Comparison of ENCODE assay signal across 20 cellular contexts in the genomic region with DNA sequence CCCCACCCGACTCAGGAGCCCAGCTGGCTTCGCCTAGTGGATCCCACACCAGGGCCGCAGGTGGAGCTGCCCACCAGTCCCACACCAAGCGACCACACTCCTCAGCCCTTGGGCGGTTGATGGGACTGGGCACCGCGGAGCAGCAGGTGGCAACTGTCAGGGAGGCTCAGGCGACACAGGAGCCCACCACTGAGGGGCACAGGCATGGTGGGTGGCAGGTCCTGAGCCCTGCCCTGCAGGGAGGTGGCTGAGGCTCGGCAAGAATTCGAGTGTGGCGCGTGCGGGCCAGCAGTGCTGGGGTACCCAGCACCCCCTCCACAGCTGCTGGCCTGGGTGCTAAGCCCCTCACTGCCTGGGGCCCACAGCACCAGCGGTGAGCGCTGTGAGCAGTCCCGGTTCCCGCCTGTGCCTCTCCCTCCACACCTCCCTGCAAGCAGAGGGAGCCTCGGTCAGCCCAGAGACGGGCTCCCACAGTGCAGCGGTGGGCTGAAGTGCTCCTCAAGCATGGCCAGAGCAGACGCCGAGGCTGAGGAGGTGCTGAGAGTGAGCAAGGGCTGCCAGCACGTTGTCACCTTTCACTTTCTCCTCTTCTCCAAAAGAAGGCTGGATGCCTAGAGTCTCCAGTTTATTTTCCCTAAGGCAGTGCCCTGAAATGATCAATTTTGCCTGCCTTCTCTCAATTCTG.
DNase-seq lines count a peak whose midpoint lies in the region; ATAC-seq, FAIRE-seq and TF ChIP-seq lines count a peak whose summit lies in the region.
"Had no signal": no experiment of that assay in that cellular context is flagged by ENCODE, and none has a peak within 500 bp of the region (broad histone marks: within the 10 kb centered on the region; RNA-seq: fewer than 3 reads in every experiment).

No MANE protein-coding gene starts in this region.

- H3K4me3 ChIP-seq in right cardiac atrium (ENCODE audit: low read length) = no peak overlapping the region
- H3K4me3 ChIP-seq in right atrium auricular region = no peak overlapping the region
- no peak overlapping the region for H3K4me3 ChIP-seq in kidney (ENCODE audit: low read length in 2 of 2)
- no peak overlapping the region for H3K4me3 ChIP-seq in neuronal stem cell (ENCODE audit: low read length in 2 of 2)
- H3K4me3 ChIP-seq: GM12878, GM23248 had no signal

- H3K9me3 ChIP-seq in right cardiac atrium (ENCODE audit: control insufficient read depth, low read length) = no peaks in the 10 kb centered on the region
- H3K9me3 ChIP-seq in right atrium auricular region = peaks cover 6 to 13% of the 10 kb centered on the region in 2 donors
- no peaks in the 10 kb centered on the region for H3K9me3 ChIP-seq in kidney (ENCODE audit: control insufficient read depth in 1 of 2, low read length in 2 of 2)
- H3K9me3 ChIP-seq in neuronal stem cell (replicated peaks in 1 of 2; ENCODE audit: control insufficient read depth in 2 of 2, insufficient read depth in 1 of 2, low read depth in 1 of 2, low read length in 2 of 2) = peaks cover 8 to 12% of the 10 kb centered on the region in 2 donors

- no peak overlapping the region for H3K18ac ChIP-seq in neuronal stem cell (ENCODE audit: low read length)

- WGBS in right cardiac atrium = 92% methylated on average over 23 of the region's 23 CpGs
- no CpG with 5 or more reads among the region's 23 CpGs for WGBS in neuronal stem cell (ENCODE audit: extremely low coverage in 2 of 2, insufficient read length in 2 of 2, insufficient replicate concordance in 1 of 2), 2 donors

- H3K36me3 ChIP-seq in right atrium auricular region = no peaks in the 10 kb centered on the region
- H3K36me3 ChIP-seq in kidney (ENCODE audit: control insufficient read depth in 1 of 2, insufficient read depth in 2 of 2, low read length in 2 of 2) = no peaks in the 10 kb centered on the region
- no peaks in the 10 kb centered on the region for H3K36me3 ChIP-seq in neuronal stem cell (replicated peaks in 1 of 2; ENCODE audit: control insufficient read depth in 2 of 2, insufficient read depth in 2 of 2, low read length in 2 of 2)

- no peak for FAIRE-seq in kidney (lab: Jason Lieb, UNC)
- FAIRE-seq: GM12878, GM19239, H1 had no signal

- no peak for TF ChIP-seq CTCF in right atrium auricular region (IDR thresholded peaks at IDR 0.05)
- TF ChIP-seq CTCF in kidney (IDR thresholded peaks at IDR 0.05; ENCODE audit: borderline replicate concordance, extremely low read depth, insufficient read depth) = no peak

- H3K27me3 ChIP-seq in right cardiac atrium (ENCODE audit: control insufficient read depth, insufficient read depth) (no peaks in the 10 kb centered on the region), right atrium auricular region (no peaks in the 10 kb centered on the region), neuronal stem cell (ENCODE audit: control insufficient read depth in 3 of 3, insufficient read depth in 3 of 3, low read depth in 1 of 3, low read length in 3 of 3) (no peaks in the 10 kb centered on the region)

- peaks cover 24% of the 10 kb centered on the region for H3K9me3 Mint-ChIP-seq in stimulated activated effector memory CD8-positive, alpha-beta T cell treated with anti-CD3 and anti-CD28 coated beads, Interleukin-12 subunit alpha, Interleukin-12 subunit beta, amount 100 ng/mL, for 72 hours

- no peak overlapping the region for H3K4ac ChIP-seq in neuronal stem cell (ENCODE audit: low read length)

- H2BK15ac ChIP-seq in neuronal stem cell (ENCODE audit: low read length) = no peak overlapping the region

- H3K9ac ChIP-seq in kidney (ENCODE audit: low read length in 2 of 2) = no peak overlapping the region
- no peak overlapping the region for H3K9ac ChIP-seq in neuronal stem cell (ENCODE audit: low read depth, low read length, poor library complexity)
- H3K9ac ChIP-seq: GM23248 had no signal

- peaks cover 1% of the 10 kb centered on the region for H3K79me1 ChIP-seq in neuronal stem cell (ENCODE audit: low read depth, low read length)

- no peak overlapping the region for H3K27ac ChIP-seq in right cardiac atrium (ENCODE audit: low read length)
- no peak overlapping the region for H3K27ac ChIP-seq in right atrium auricular region
- H3K27ac ChIP-seq in kidney (ENCODE audit: low read depth in 2 of 2, low read length in 2 of 2) = no peak overlapping the region
- H3K27ac ChIP-seq in neuronal stem cell (replicated peaks; ENCODE audit: low read length) = no peak overlapping the region
- H3K27ac ChIP-seq: GM23248 had no signal

- H2BK12ac ChIP-seq in neuronal stem cell (ENCODE audit: low read length) = no peak overlapping the region

- no peak overlapping the region for H3K14ac ChIP-seq in neuronal stem cell (ENCODE audit: low read length)

- H4K8ac ChIP-seq in neuronal stem cell (ENCODE audit: low read depth, low read length) = no peak overlapping the region

- no peak overlapping the region for H3K4me2 ChIP-seq in neuronal stem cell (ENCODE audit: insufficient read depth, low read length, poor library complexity, severe bottlenecking)

- ATAC-seq in right cardiac atrium = no peak
- peak; percentile 21 for ATAC-seq in stimulated activated effector memory CD8-positive, alpha-beta T cell treated with anti-CD3 and anti-CD28 coated beads, Interleukin-12 subunit alpha, Interleukin-12 subunit beta, amount 100 ng/mL, for 72 hours
- ATAC-seq: GM12878, HCT116 had no signal

- H3K4me1 Mint-ChIP-seq in stimulated activated effector memory CD8-positive, alpha-beta T cell treated with anti-CD3 and anti-CD28 coated beads, Interleukin-12 subunit alpha, Interleukin-12 subunit beta, amount 100 ng/mL, for 72 hours = no peaks in the 10 kb centered on the region
- H3K4me1 Mint-ChIP-seq: CD4-positive, alpha-beta memory T cell; H9 had no signal

- intact Hi-C loops in right cardiac atrium (cut with DNase I) (no loop called here), kidney (cut with DNase I) (no loop called here)

- no peak overlapping the region for H2BK5ac ChIP-seq in neuronal stem cell (ENCODE audit: low read length)

- H3K27ac Mint-ChIP-seq in stimulated activated effector memory CD8-positive, alpha-beta T cell treated with anti-CD3 and anti-CD28 coated beads, Interleukin-12 subunit alpha, Interleukin-12 subunit beta, amount 100 ng/mL, for 72 hours = no peak overlapping the region
- H3K27ac Mint-ChIP-seq: CD4-positive, alpha-beta memory T cell; H9 had no signal

- H3K4me3 Mint-ChIP-seq in stimulated activated effector memory CD8-positive, alpha-beta T cell treated with anti-CD3 and anti-CD28 coated beads, Interleukin-12 subunit alpha, Interleukin-12 subunit beta, amount 100 ng/mL, for 72 hours = no peak overlapping the region
- H3K4me3 Mint-ChIP-seq: CD4-positive, alpha-beta memory T cell; H9 had no signal

- H2AK5ac ChIP-seq in neuronal stem cell (ENCODE audit: low read depth, low read length) = no peak overlapping the region

- no peak overlapping the region for H4K91ac ChIP-seq in neuronal stem cell (ENCODE audit: low read depth, low read length, poor library complexity)

- DNase-seq in right cardiac atrium (peak in 2 of 3 donors; percentile 33 to 35), right atrium auricular region (ENCODE audit: low spot score) (no peak), kidney (peak; percentile 58), neuronal stem cell (ENCODE audit: low spot score) (no peak), DMS 273 treated with DMSO at 0.1 percent for 48 hours (lab: John Stamatoyannopoulos, UW) (no peak), NCI-H510A (lab: John Stamatoyannopoulos, UW) (no peak), NCI-H345 treated with DMSO at 0.1 percent for 48 hours (lab: John Stamatoyannopoulos, UW; ENCODE audit: unreplicated experiment) (no peak)
- DNase-seq in stimulated activated effector memory CD8-positive, alpha-beta T cell treated with anti-CD3 and anti-CD28 coated beads, Interleukin-12 subunit alpha, Interleukin-12 subunit beta, amount 100 ng/mL, for 72 hours (ENCODE audit: low spot score in 2 of 2) = no peak
- DNase-seq: C1 segment of cervical spinal cord; Caco-2; CD4-positive, alpha-beta memory T cell; DMS79; EL; GDM1; GM23248; H9 had no signal

- H3K36me3 Mint-ChIP-seq in stimulated activated effector memory CD8-positive, alpha-beta T cell treated with anti-CD3 and anti-CD28 coated beads, Interleukin-12 subunit alpha, Interleukin-12 subunit beta, amount 100 ng/mL, for 72 hours = no peaks in the 10 kb centered on the region
- H3K36me3 Mint-ChIP-seq: CD4-positive, alpha-beta memory T cell had no signal

- no peak overlapping the region for H2AFZ ChIP-seq in neuronal stem cell (ENCODE audit: low read length)
- H2AFZ ChIP-seq: GM23248 had no signal

- H3K4me1 ChIP-seq in right cardiac atrium (ENCODE audit: control insufficient read depth, insufficient read depth, low read length) (no peaks in the 10 kb centered on the region), right atrium auricular region (no peaks in the 10 kb centered on the region), kidney (ENCODE audit: control insufficient read depth in 1 of 2, insufficient read depth in 1 of 2, low read depth in 1 of 2, low read length in 2 of 2) (no peaks in the 10 kb centered on the region), neuronal stem cell (ENCODE audit: control insufficient read depth in 2 of 2, insufficient read depth in 1 of 2, low read depth in 1 of 2, low read length in 2 of 2) (no peaks in the 10 kb centered on the region)
- H3K4me1 ChIP-seq: Caco-2 had no signal

- no peak overlapping the region for H2BK120ac ChIP-seq in neuronal stem cell (ENCODE audit: low read depth, low read length)

- H3K23ac ChIP-seq in neuronal stem cell (ENCODE audit: low read depth, low read length, poor library complexity) = peak overlapping the region; percentile 12

Comparison
In these comparisons a context has a peak if more than half of its experiments do, and no peak if none do; other contexts are left out.
1. DNase-seq: peak in right cardiac atrium (2 of 3) and kidney (single experiment); none in right atrium auricular region (single experiment), neuronal stem cell (single experiment), stimulated activated effector memory CD8-positive, alpha-beta T cell treated with anti-CD3 and anti-CD28 coated beads, Interleukin-12 subunit alpha, Interleukin-12 subunit beta, amount 100 ng/mL, for 72 hours (0 of 2), DMS 273 treated with DMSO at 0.1 percent for 48 hours (single experiment), NCI-H510A (single experiment) and NCI-H345 treated with DMSO at 0.1 percent for 48 hours (single experiment).